Comparison of ENCODE assay signal across 8 cellular contexts in the genomic region with DNA sequence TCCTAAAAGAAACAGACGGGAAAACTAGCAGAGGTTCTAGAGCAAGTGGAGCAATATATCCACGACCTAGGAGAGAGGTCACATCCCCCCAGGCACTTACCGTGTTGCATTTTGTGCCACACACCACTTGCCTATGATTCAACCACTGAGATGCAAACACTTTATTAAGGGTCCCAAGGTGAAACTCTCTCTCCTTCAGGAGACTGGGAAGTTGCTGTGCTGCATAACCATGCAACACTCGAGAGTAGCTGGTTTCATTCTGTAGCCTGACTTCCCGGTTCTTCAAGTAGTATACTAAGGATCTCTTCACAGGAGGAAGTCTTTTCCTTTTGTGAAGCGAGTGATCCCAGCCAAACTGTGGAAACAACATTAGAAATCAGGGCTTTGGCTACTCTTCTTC. TPM values are rescaled to one million over a fixed set of nuclear protein-coding genes. Genes with fewer than 3 reads are reported as not detected.
DNase-seq lines count a peak whose midpoint lies in the region; ATAC-seq and TF ChIP-seq lines count a peak whose summit lies in the region.

No MANE protein-coding gene starts in this region.

- peak overlapping the region; percentile 93 for H3K9ac ChIP-seq in SK-N-SH

- H3K36me3 ChIP-seq in SK-N-SH (replicated peaks in 1 of 2; ENCODE audit: control insufficient read depth in 1 of 2, insufficient read depth in 2 of 2, low read length in 1 of 2): peaks cover 22 to 26% of the 10 kb centered on the region in 2 experiments

- H3K4me2 ChIP-seq in SK-N-SH: peak overlapping the region; percentile 92

- peaks cover 66% of the 10 kb centered on the region for H3K79me2 ChIP-seq in SK-N-SH (ENCODE audit: insufficient read depth)

- no peak for DNase-seq in SK-N-SH
- DNase-seq in T-cell: no peak
- peak in 1 of 2 donors; percentile 8 for DNase-seq in foreskin fibroblast
- no peak for DNase-seq in stimulated activated effector memory CD8-positive, alpha-beta T cell treated with anti-CD3 and anti-CD28 coated beads, Interleukin-12 subunit alpha, Interleukin-12 subunit beta, amount 100 ng/mL, for 72 hours (ENCODE audit: low spot score in 2 of 2)
- DNase-seq in superior temporal gyrus (ENCODE audit: extremely low spot score): no peak
- no peak for DNase-seq in sciatic nerve (ENCODE audit: low spot score)
- no peak for DNase-seq in NK-92 treated with Interleukin-12 subunit alpha and Interleukin-12 subunit beta, amount 100 ng/mL, for 24 hours (lab: John Stamatoyannopoulos, UW)

- no peaks in the 10 kb centered on the region for H3K9me2 ChIP-seq in SK-N-SH

- no peaks in the 10 kb centered on the region for H3K27me3 Mint-ChIP-seq in T-cell

- H3K4me3 ChIP-seq in SK-N-SH (ENCODE audit: low read depth in 2 of 2, low read length in 1 of 2): peak overlapping the region; percentile 93 to 94
- peak overlapping the region; percentile 92 to 95 for H3K4me3 ChIP-seq in foreskin fibroblast (ENCODE audit: low read depth in 1 of 2, low read length in 2 of 2)

- H3K36me3 Mint-ChIP-seq in T-cell: peaks cover 28% of the 10 kb centered on the region
- peaks cover 55% of the 10 kb centered on the region for H3K36me3 Mint-ChIP-seq in stimulated activated effector memory CD8-positive, alpha-beta T cell treated with anti-CD3 and anti-CD28 coated beads, Interleukin-12 subunit alpha, Interleukin-12 subunit beta, amount 100 ng/mL, for 72 hours

- intact Hi-C loops in sciatic nerve (cut with DNase I): no loop called here

- H4K20me1 ChIP-seq in SK-N-SH (ENCODE audit: insufficient read depth): no peaks in the 10 kb centered on the region; the same call in 1 of the 2 replicates

- no peak for TF ChIP-seq EP300 in SK-N-SH (IDR thresholded peaks at IDR 0.05; ENCODE audit: borderline replicate concordance in 1 of 2, low read depth in 1 of 2, low read length in 1 of 2)

- H3K27ac Mint-ChIP-seq in T-cell: peak overlapping the region; percentile 94 to 97
- peak overlapping the region; percentile 96 for H3K27ac Mint-ChIP-seq in stimulated activated effector memory CD8-positive, alpha-beta T cell treated with anti-CD3 and anti-CD28 coated beads, Interleukin-12 subunit alpha, Interleukin-12 subunit beta, amount 100 ng/mL, for 72 hours

- CTCF ChIA-PET in SK-N-SH (lab: Yijun Ruan, JAX) (no interaction called here), T-cell (lab: Charles Lee) (interaction anchor here in 1 of 2 donors (0.6 to 1.5 kb wide), 2 partner anchors 30 to 47 kb away, joined by 4 to 5 read pairs; no protein-coding TSS in a partner anchor)

- POLR2A ChIA-PET in SK-N-SH (lab: Yijun Ruan, JAX): no interaction called here
- POLR2A ChIA-PET in T-cell (lab: Charles Lee): no interaction called here

- peaks cover 51 to 64% (median 61%) of the 10 kb centered on the region in 3 donors for H3K4me1 Mint-ChIP-seq in T-cell
- H3K4me1 Mint-ChIP-seq in stimulated activated effector memory CD8-positive, alpha-beta T cell treated with anti-CD3 and anti-CD28 coated beads, Interleukin-12 subunit alpha, Interleukin-12 subunit beta, amount 100 ng/mL, for 72 hours: peaks cover 64% of the 10 kb centered on the region

- no peak overlapping the region; a peak in 1 of 4 replicates for H3K27ac ChIP-seq in SK-N-SH (ENCODE audit: low read depth in 2 of 2, low read length in 1 of 2)

- H3K4me3 Mint-ChIP-seq in T-cell: peak overlapping the region; percentile 97 to 98 (median 98)
- H3K4me3 Mint-ChIP-seq in stimulated activated effector memory CD8-positive, alpha-beta T cell treated with anti-CD3 and anti-CD28 coated beads, Interleukin-12 subunit alpha, Interleukin-12 subunit beta, amount 100 ng/mL, for 72 hours: peak overlapping the region; percentile 91

- H3K4me1 ChIP-seq in SK-N-SH (ENCODE audit: control insufficient read depth in 1 of 2, insufficient read depth in 2 of 2, low read depth in 1 of 2, low read length in 1 of 2): peaks cover 7 to 23% of the 10 kb centered on the region in 2 experiments; a peak in 3 of 4 replicates

- 38% methylated on average over 6 of the region's 6 CpGs for WGBS in SK-N-SH (ENCODE audit: low lambda C conversion rate)

- H3K27me3 ChIP-seq in SK-N-SH (ENCODE audit: insufficient read depth): no peaks in the 10 kb centered on the region

- no peak for TF ChIP-seq CTCF in SK-N-SH (IDR thresholded peaks at IDR 0.05)
- TF ChIP-seq CTCF in foreskin fibroblast (IDR thresholded peaks at IDR 0.05; ENCODE audit: low read depth, low read length): no peak

- no peaks in the 10 kb centered on the region for H3F3A ChIP-seq in SK-N-SH (replicated peaks; ENCODE audit: insufficient read depth)

- no peak for ATAC-seq in SK-N-SH treated with all-trans-retinoic acid at 6 μM for 48 hours
- ATAC-seq in T-cell (replicated peaks in 1 of 4): no peak
- ATAC-seq in stimulated activated effector memory CD8-positive, alpha-beta T cell treated with anti-CD3 and anti-CD28 coated beads, Interleukin-12 subunit alpha, Interleukin-12 subunit beta, amount 100 ng/mL, for 72 hours: no peak
- ATAC-seq in sciatic nerve: no peak

- H3K9me3 Mint-ChIP-seq in T-cell: no peaks in the 10 kb centered on the region
- no peaks in the 10 kb centered on the region for H3K9me3 Mint-ChIP-seq in stimulated activated effector memory CD8-positive, alpha-beta T cell treated with anti-CD3 and anti-CD28 coated beads, Interleukin-12 subunit alpha, Interleukin-12 subunit beta, amount 100 ng/mL, for 72 hours

- H2AFZ ChIP-seq in SK-N-SH (ENCODE audit: low read depth): no peak overlapping the region

- H3K9me3 ChIP-seq in SK-N-SH: no peaks in the 10 kb centered on the region

- no peak for TF ChIP-seq RAD21 in SK-N-SH (IDR thresholded peaks at IDR 0.05; ENCODE audit: low read length)

TF ChIP-seq in SK-N-SH, 30 proteins besides CTCF, POLR2A, EP300 and RAD21:
- TF ChIP-seq CHD2 (IDR thresholded peaks at IDR 0.05; ENCODE audit: low read length, partially characterized antibody): no peak
- no peak for TF ChIP-seq MEF2A (IDR thresholded peaks at IDR 0.05; ENCODE audit: borderline replicate concordance, low read depth)
- no peak for TF ChIP-seq EZH2phosphoT487 (IDR thresholded peaks at IDR 0.05; ENCODE audit: borderline replicate concordance, low read depth)
- TF ChIP-seq FOXJ3 (CRISPR knock-in tag; IDR thresholded peaks at IDR 0.05): no peak
- TF ChIP-seq SIN3A (IDR thresholded peaks at IDR 0.05; ENCODE audit: borderline replicate concordance, low read depth, low read length): no peak
- no peak for TF ChIP-seq GABPA (IDR thresholded peaks at IDR 0.05; ENCODE audit: low read depth)
- no peak for TF ChIP-seq TCF12 (IDR thresholded peaks at IDR 0.05)
- no peak for TF ChIP-seq SMC3 (IDR thresholded peaks at IDR 0.05; ENCODE audit: low read depth, low read length)
- TF ChIP-seq, protein P1, sequence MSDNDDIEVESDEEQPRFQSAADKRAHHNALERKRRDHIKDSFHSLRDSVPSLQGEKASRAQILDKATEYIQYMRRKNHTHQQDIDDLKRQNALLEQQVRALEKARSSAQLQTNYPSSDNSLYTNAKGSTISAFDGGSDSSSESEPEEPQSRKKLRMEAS (IDR thresholded peaks at IDR 0.05; ENCODE audit: low read depth): no peak
- TF ChIP-seq, protein P2, sequence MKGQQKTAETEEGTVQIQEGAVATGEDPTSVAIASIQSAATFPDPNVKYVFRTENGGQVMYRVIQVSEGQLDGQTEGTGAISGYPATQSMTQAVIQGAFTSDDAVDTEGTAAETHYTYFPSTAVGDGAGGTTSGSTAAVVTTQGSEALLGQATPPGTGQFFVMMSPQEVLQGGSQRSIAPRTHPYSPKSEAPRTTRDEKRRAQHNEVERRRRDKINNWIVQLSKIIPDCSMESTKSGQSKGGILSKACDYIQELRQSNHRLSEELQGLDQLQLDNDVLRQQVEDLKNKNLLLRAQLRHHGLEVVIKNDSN (IDR thresholded peaks at IDR 0.05; ENCODE audit: borderline replicate concordance, low read depth): no peak
- TF ChIP-seq NRF1 (IDR thresholded peaks at IDR 0.05; ENCODE audit: low read depth, low read length): no peak

TF ChIP-seq in SK-N-SH treated with all-trans-retinoic acid at 6 μM for 48 hours, 23 proteins besides CTCF, POLR2A, EP300 and RAD21 (continues in another document):
- no peak for TF ChIP-seq ESRRG (CRISPR knock-in tag; IDR thresholded peaks at IDR 0.05)
- no peak for TF ChIP-seq ZNF565 (CRISPR knock-in tag; conservative IDR thresholded peaks at IDR 0.05; ENCODE audit: low read depth)
- no peak for TF ChIP-seq ZNF70 (CRISPR knock-in tag; IDR thresholded peaks at IDR 0.05)
- TF ChIP-seq ZFP30 (CRISPR knock-in tag; IDR thresholded peaks at IDR 0.05): no peak
- TF ChIP-seq TCF4 (CRISPR knock-in tag; IDR thresholded peaks at IDR 0.05; ENCODE audit: borderline replicate concordance): no peak
- TF ChIP-seq SNAI2 (CRISPR knock-in tag; IDR thresholded peaks at IDR 0.05): no peak
- TF ChIP-seq ISL1 (CRISPR knock-in tag; IDR thresholded peaks at IDR 0.05): no peak
- no peak for TF ChIP-seq TOX (CRISPR knock-in tag; IDR thresholded peaks at IDR 0.05; ENCODE audit: borderline replicate concordance)
- no peak for TF ChIP-seq ZC3H10 (CRISPR knock-in tag; IDR thresholded peaks at IDR 0.05)
- TF ChIP-seq OSR1 (CRISPR knock-in tag; IDR thresholded peaks at IDR 0.05): no peak
- TF ChIP-seq, protein P3, sequence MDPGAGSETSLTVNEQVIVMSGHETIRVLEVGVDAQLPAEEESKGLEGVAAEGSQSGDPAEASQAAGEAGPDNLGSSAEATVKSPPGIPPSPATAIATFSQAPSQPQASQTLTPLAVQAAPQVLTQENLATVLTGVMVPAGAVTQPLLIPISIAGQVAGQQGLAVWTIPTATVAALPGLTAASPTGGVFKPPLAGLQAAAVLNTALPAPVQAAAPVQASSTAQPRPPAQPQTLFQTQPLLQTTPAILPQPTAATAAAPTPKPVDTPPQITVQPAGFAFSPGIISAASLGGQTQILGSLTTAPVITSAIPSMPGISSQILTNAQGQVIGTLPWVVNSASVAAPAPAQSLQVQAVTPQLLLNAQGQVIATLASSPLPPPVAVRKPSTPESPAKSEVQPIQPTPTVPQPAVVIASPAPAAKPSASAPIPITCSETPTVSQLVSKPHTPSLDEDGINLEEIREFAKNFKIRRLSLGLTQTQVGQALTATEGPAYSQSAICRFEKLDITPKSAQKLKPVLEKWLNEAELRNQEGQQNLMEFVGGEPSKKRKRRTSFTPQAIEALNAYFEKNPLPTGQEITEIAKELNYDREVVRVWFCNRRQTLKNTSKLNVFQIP (CRISPR knock-in tag; IDR thresholded peaks at IDR 0.05; ENCODE audit: borderline replicate concordance, low read depth): no peak
- TF ChIP-seq ARNTL (CRISPR knock-in tag; IDR thresholded peaks at IDR 0.05; ENCODE audit: borderline replicate concordance, low read depth): no peak

RNA-seq across cellular contexts. Expression of a gene that starts 1.6 kb away (rescaled TPM):
- polyA plus RNA-seq in SK-N-SH (2012; rRNA removed): 20.8 and 25.7 TPM in 2 replicates
- 18.5 and 24.9 TPM in 2 replicates for polyA plus RNA-seq in SK-N-SH (2012; cell fraction: cytosol; rRNA removed)
- 8.1 and 19.7 TPM in 2 replicates for polyA plus RNA-seq in SK-N-SH (2012; cell fraction: nucleus; rRNA removed)
- total RNA-seq in T-cell (10 to 100 TPM; 15.5 to 29.1 (median 23.3) TPM), sciatic nerve (54.9 TPM)

RNA-seq across cellular contexts. Expression of a gene that starts 53.9 kb away (rescaled TPM):
- polyA plus RNA-seq in SK-N-SH (2012; rRNA removed): 26.3 and 31.7 TPM in 2 replicates
- 26.4 and 28.2 TPM in 2 replicates for polyA plus RNA-seq in SK-N-SH (2012; cell fraction: cytosol; rRNA removed)
- polyA plus RNA-seq in SK-N-SH (2012; cell fraction: nucleus; rRNA removed): 17.9 and 23.6 TPM in 2 replicates
- total RNA-seq in T-cell (10 to 100 TPM; 33.1 to 42.2 (median 35.5) TPM), sciatic nerve (56.6 TPM)
